In genomic region chr18:69845588-69846506, GRCh38 we compare ENCODE assay signal across 8 cellular contexts.
DNase-seq lines count a peak whose midpoint lies in the region; ATAC-seq, FAIRE-seq and TF ChIP-seq lines count a peak whose summit lies in the region.

No MANE protein-coding gene starts in this region.

- no peak for TF ChIP-seq POLR2A in GM12892 (IDR thresholded peaks at IDR 0.05; ENCODE audit: low read depth, low read length)

- DNase-seq in GM12892 (ENCODE audit: insufficient read length) (no peak), NCI-H1436 treated with DMSO at 0.1 percent for 48 hours (lab: John Stamatoyannopoulos, UW) (peak; percentile 28), myocyte (ENCODE audit: low read depth) (peak; percentile 18), retina (no peak)
- DNase-seq in stimulated activated naive CD8-positive, alpha-beta T cell treated with anti-CD3 and anti-CD28 coated beads, Interleukin-15, Interleukin-2, amounts not matched to agents 100 U/mL and 50 U/mL, for 24 hours: no peak

- ATAC-seq in GM18873 (IDR thresholded peaks at IDR 0.05; ENCODE audit: low FRiP score, unreplicated experiment): no peak
- no peak for ATAC-seq in stimulated activated naive CD8-positive, alpha-beta T cell treated with anti-CD3 and anti-CD28 coated beads, Interleukin-15, Interleukin-2, amounts not matched to agents 100 U/mL and 50 U/mL, for 24 hours
- no peak for ATAC-seq in GM21528 (IDR thresholded peaks at IDR 0.05; ENCODE audit: low FRiP score, unreplicated experiment)

- FAIRE-seq in GM12892 (lab: Jason Lieb, UNC): peak; percentile 67
- FAIRE-seq in TTC549 (lab: Jason Lieb, UNC): peak; percentile 85

Comparison
In these comparisons a context has a peak if more than half of its experiments do, and no peak if none do; other contexts are left out.
1. DNase-seq: peak in NCI-H1436 treated with DMSO at 0.1 percent for 48 hours (single experiment) and myocyte (single experiment); none in GM12892 (single experiment), stimulated activated naive CD8-positive, alpha-beta T cell treated with anti-CD3 and anti-CD28 coated beads, Interleukin-15, Interleukin-2, amounts not matched to agents 100 U/mL and 50 U/mL, for 24 hours (single experiment) and retina (single experiment).